Comparison of ENCODE assay signal across 28 cellular contexts in the genomic region with DNA sequence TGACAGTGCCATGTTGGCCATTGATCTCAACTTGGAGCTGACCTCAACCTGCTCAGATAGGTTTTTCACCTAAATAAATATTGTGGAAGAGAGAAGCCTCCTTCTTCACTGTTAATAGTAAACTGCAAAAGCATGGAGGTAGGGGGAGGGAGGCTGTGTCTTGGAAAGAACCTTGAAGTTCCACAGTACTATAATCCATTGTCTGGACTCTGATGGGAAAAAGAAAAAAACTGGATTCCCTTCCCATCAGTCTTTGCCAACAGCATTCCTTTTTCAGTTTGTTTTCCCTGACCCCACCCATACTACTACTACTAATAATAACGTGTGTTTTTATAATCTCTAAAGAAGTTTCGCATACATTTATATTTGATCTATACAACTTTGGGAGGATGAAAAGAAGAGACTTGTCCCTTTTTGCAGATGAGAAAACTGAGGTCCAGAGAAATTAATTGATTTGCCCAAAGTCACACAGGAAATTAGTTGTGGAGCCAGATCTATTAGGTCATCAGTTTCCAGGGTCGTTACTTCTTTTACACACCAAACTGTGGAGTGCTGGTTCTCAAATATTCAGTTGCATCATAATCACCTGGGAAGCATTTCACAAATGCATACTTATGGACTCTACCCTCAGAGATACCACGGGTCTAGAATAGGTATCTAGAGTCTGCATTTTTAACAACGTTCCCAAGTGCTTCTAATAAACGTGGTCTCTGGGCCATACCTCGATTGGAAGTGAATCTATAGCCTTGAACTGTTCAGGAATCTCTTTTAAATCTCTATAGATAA. TPM values are rescaled to one million over a fixed set of nuclear protein-coding genes. Genes with fewer than 3 reads are reported as not detected.
"Had no signal": no experiment of that assay in that cellular context is flagged by ENCODE, and none has a peak within 500 bp of the region (broad histone marks: within the 10 kb centered on the region; RNA-seq: fewer than 3 reads in every experiment).

No MANE protein-coding gene starts in this region.

- ATAC-seq: gastrocnemius medialis; heart right ventricle; left lobe of liver; lower lobe of right lung; natural killer cell treated with Interleukin-12 subunit alpha and Interleukin-12 subunit beta and Interleukin-15 and Interleukin-18, amount 100 ng/mL, for 72 hours; right cardiac atrium; stimulated activated effector memory CD8-positive, alpha-beta T cell treated with anti-CD3 and anti-CD28 coated beads, Interleukin-12 subunit alpha, Interleukin-12 subunit beta, amount 100 ng/mL, for 72 hours; stimulated activated naive CD8-positive, alpha-beta T cell treated with anti-CD3 and anti-CD28 coated beads, Interleukin-15, Interleukin-2, amounts not matched to agents 100 U/mL and 50 U/mL, for 24 hours had no signal

- H3K36me3 Mint-ChIP-seq: memory B cell; natural killer cell treated with Interleukin-12 subunit alpha and Interleukin-12 subunit beta and Interleukin-15 and Interleukin-18, amount 100 ng/mL, for 72 hours; stimulated activated effector memory CD8-positive, alpha-beta T cell treated with anti-CD3 and anti-CD28 coated beads, Interleukin-12 subunit alpha, Interleukin-12 subunit beta, amount 100 ng/mL, for 72 hours had no signal

- H3K27me3 ChIP-seq: colonic mucosa, neutrophil, ovary, suprapubic skin, thyroid gland, upper lobe of left lung, uterus had no signal

- H3K4me1 Mint-ChIP-seq: memory B cell; stimulated activated effector memory CD8-positive, alpha-beta T cell treated with anti-CD3 and anti-CD28 coated beads, Interleukin-12 subunit alpha, Interleukin-12 subunit beta, amount 100 ng/mL, for 72 hours had no signal

- H3K4me3 ChIP-seq: colonic mucosa, gastrocnemius medialis, heart right ventricle, lower lobe of right lung, ovary, suprapubic skin, thyroid gland, upper lobe of left lung, uterus had no signal

- H3K36me3 ChIP-seq: colonic mucosa, gastrocnemius medialis, heart right ventricle, lower lobe of right lung, neutrophil, ovary, suprapubic skin, thyroid gland, upper lobe of left lung, uterus had no signal

- DNase-seq: cerebellar nuclear complex; colonic mucosa; effector CD4-positive, alpha-beta T cell; endodermal cell; gastrocnemius medialis; heart right ventricle; islet precursor cell; lower lobe of right lung; midbrain; ovary; right cardiac atrium; stimulated activated CD4-positive, alpha-beta T cell treated with anti-CD3 and anti-CD28 coated beads, Interleukin-4, amount 100 ng/mL, for 1 hour; stimulated activated CD8-positive, alpha-beta memory T cell treated with anti-CD3 and anti-CD28 coated beads, Interleukin-4, amount 100 ng/mL, for 48 hours; stimulated activated naive CD8-positive, alpha-beta T cell treated with anti-CD3 and anti-CD28 coated beads, Interleukin-15, Interleukin-2, amounts not matched to agents 100 U/mL and 50 U/mL, for 24 hours; thyroid gland; uterus had no signal

- H3K27ac ChIP-seq: colonic mucosa, gastrocnemius medialis, heart right ventricle, lower lobe of right lung, neutrophil, ovary, suprapubic skin, thyroid gland, upper lobe of left lung, uterus had no signal

- H3K9me3 ChIP-seq: colonic mucosa, gastrocnemius medialis, heart right ventricle, lower lobe of right lung, neutrophil, ovary, suprapubic skin, thyroid gland, upper lobe of left lung, uterus had no signal

- H3K27me3 Mint-ChIP-seq: memory B cell had no signal

- H3K27ac Mint-ChIP-seq: endodermal cell; memory B cell; stimulated activated effector memory CD8-positive, alpha-beta T cell treated with anti-CD3 and anti-CD28 coated beads, Interleukin-12 subunit alpha, Interleukin-12 subunit beta, amount 100 ng/mL, for 72 hours had no signal

- H3K4me1 ChIP-seq: colonic mucosa had no signal

- H3K4me3 Mint-ChIP-seq: endodermal cell; memory B cell; natural killer cell treated with Interleukin-12 subunit alpha and Interleukin-12 subunit beta and Interleukin-15 and Interleukin-18, amount 100 ng/mL, for 72 hours; stimulated activated effector memory CD8-positive, alpha-beta T cell treated with anti-CD3 and anti-CD28 coated beads, Interleukin-12 subunit alpha, Interleukin-12 subunit beta, amount 100 ng/mL, for 72 hours had no signal

- H3K9me3 Mint-ChIP-seq: memory B cell; natural killer cell treated with Interleukin-12 subunit alpha and Interleukin-12 subunit beta and Interleukin-15 and Interleukin-18, amount 100 ng/mL, for 72 hours had no signal

RNA-seq across cellular contexts. Expression of gene LUZP4, which starts 59.1 kb away (rescaled TPM):
- total RNA-seq: colonic mucosa; dermis microvascular lymphatic vessel endothelial cell; endodermal cell; fibroblast of lung; fibroblast of villous mesenchyme; gastrocnemius medialis; heart right ventricle; left lobe of liver; lower lobe of right lung; natural killer cell treated with Interleukin-12 subunit alpha and Interleukin-12 subunit beta and Interleukin-15 and Interleukin-18, amount 100 ng/mL, for 72 hours; ovary; posterior vena cava; right cardiac atrium; suprapubic skin; thyroid gland; upper lobe of left lung; uterus had no signal
- polyA plus RNA-seq: esophagus, fibroblast of lung, heart right ventricle, ovary, right cardiac atrium had no signal
